ENCODE assay signal across 1 cellular context in the genomic region with DNA sequence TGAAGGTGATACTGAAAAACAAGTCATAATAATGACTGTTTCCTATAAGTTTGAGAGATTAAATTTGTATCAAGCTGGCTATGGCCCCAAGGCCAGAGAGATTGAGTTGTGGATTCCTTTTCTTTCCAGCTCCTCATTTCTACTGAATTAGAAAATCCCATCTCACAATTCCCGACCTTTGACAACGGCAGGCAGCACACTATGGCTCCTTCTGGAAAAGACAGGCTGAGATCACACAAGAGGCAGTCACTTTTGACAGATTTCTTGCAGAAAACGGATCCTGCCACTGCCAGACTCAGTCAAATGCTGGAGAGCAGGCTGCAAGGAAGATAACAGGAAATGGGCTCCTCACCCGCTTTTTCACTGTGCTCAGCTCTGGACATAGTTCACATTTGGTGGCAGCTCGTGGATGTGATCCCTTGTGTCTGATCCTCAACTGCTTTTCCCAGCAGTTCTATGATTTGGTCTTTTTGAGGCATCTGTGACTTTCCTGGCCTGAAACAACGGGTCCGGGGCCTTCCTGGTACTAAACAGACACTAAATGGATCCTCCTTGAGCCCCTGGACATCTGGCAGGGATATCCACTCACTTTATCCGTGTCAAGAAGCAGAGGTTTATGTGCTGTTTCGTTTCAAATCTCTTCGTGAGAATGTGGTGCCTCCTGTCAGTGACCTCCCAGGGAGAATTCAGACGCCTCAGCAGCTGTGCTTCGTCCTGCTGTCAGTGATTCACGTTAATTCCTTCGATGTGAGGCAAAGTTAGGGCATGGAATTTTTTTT.
TF ChIP-seq lines count a peak whose summit lies in the region.

No MANE protein-coding gene starts in this region.

TF ChIP-seq in GM23338, 12 proteins besides CTCF, POLR2A, EP300 and RAD21 (continued from another document):
- TF ChIP-seq, protein P1, sequence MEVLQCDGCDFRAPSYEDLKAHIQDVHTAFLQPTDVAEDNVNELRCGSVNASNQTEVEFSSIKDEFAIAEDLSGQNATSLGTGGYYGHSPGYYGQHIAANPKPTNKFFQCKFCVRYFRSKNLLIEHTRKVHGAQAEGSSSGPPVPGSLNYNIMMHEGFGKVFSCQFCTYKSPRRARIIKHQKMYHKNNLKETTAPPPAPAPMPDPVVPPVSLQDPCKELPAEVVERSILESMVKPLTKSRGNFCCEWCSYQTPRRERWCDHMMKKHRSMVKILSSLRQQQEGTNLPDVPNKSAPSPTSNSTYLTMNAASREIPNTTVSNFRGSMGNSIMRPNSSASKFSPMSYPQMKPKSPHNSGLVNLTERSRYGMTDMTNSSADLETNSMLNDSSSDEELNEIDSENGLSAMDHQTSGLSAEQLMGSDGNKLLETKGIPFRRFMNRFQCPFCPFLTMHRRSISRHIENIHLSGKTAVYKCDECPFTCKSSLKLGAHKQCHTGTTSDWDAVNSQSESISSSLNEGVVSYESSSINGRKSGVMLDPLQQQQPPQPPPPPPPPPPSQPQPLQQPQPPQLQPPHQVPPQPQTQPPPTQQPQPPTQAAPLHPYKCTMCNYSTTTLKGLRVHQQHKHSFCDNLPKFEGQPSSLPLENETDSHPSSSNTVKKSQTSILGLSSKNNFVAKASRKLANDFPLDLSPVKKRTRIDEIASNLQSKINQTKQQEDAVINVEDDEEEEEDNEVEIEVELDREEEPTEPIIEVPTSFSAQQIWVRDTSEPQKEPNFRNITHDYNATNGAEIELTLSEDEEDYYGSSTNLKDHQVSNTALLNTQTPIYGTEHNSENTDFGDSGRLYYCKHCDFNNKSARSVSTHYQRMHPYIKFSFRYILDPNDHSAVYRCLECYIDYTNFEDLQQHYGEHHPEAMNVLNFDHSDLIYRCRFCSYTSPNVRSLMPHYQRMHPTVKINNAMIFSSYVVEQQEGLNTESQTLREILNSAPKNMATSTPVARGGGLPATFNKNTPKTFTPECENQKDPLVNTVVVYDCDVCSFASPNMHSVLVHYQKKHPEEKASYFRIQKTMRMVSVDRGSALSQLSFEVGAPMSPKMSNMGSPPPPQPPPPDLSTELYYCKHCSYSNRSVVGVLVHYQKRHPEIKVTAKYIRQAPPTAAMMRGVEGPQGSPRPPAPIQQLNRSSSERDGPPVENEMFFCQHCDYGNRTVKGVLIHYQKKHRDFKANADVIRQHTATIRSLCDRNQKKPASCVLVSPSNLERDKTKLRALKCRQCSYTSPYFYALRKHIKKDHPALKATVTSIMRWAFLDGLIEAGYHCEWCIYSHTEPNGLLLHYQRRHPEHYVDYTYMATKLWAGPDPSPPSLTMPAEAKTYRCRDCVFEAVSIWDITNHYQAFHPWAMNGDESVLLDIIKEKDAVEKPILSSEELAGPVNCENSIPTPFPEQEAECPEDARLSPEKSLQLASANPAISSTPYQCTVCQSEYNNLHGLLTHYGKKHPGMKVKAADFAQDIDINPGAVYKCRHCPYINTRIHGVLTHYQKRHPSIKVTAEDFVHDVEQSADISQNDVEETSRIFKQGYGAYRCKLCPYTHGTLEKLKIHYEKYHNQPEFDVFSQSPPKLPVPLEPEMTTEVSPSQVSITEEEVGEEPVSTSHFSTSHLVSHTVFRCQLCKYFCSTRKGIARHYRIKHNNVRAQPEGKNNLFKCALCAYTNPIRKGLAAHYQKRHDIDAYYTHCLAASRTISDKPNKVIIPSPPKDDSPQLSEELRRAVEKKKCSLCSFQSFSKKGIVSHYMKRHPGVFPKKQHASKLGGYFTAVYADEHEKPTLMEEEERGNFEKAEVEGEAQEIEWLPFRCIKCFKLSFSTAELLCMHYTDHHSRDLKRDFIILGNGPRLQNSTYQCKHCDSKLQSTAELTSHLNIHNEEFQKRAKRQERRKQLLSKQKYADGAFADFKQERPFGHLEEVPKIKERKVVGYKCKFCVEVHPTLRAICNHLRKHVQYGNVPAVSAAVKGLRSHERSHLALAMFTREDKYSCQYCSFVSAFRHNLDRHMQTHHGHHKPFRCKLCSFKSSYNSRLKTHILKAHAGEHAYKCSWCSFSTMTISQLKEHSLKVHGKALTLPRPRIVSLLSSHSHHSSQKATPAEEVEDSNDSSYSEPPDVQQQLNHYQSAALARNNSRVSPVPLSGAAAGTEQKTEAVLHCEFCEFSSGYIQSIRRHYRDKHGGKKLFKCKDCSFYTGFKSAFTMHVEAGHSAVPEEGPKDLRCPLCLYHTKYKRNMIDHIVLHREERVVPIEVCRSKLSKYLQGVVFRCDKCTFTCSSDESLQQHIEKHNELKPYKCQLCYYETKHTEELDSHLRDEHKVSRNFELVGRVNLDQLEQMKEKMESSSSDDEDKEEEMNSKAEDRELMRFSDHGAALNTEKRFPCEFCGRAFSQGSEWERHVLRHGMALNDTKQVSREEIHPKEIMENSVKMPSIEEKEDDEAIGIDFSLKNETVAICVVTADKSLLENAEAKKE (CRISPR knock-in tag; IDR thresholded peaks at IDR 0.05): no peak
- TF ChIP-seq EZH2 (IDR thresholded peaks at IDR 0.05; ENCODE audit: low read depth, unreplicated experiment): no peak
- no peak for TF ChIP-seq STAT1 (IDR thresholded peaks at IDR 0.05; ENCODE audit: unreplicated experiment)
- TF ChIP-seq POLR2AphosphoS5 (IDR thresholded peaks at IDR 0.05; ENCODE audit: low read depth): no peak
- TF ChIP-seq, protein P2, sequence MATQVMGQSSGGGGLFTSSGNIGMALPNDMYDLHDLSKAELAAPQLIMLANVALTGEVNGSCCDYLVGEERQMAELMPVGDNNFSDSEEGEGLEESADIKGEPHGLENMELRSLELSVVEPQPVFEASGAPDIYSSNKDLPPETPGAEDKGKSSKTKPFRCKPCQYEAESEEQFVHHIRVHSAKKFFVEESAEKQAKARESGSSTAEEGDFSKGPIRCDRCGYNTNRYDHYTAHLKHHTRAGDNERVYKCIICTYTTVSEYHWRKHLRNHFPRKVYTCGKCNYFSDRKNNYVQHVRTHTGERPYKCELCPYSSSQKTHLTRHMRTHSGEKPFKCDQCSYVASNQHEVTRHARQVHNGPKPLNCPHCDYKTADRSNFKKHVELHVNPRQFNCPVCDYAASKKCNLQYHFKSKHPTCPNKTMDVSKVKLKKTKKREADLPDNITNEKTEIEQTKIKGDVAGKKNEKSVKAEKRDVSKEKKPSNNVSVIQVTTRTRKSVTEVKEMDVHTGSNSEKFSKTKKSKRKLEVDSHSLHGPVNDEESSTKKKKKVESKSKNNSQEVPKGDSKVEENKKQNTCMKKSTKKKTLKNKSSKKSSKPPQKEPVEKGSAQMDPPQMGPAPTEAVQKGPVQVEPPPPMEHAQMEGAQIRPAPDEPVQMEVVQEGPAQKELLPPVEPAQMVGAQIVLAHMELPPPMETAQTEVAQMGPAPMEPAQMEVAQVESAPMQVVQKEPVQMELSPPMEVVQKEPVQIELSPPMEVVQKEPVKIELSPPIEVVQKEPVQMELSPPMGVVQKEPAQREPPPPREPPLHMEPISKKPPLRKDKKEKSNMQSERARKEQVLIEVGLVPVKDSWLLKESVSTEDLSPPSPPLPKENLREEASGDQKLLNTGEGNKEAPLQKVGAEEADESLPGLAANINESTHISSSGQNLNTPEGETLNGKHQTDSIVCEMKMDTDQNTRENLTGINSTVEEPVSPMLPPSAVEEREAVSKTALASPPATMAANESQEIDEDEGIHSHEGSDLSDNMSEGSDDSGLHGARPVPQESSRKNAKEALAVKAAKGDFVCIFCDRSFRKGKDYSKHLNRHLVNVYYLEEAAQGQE (IDR thresholded peaks at IDR 0.05; ENCODE audit: unreplicated experiment): no peak
- TF ChIP-seq, protein P3, sequence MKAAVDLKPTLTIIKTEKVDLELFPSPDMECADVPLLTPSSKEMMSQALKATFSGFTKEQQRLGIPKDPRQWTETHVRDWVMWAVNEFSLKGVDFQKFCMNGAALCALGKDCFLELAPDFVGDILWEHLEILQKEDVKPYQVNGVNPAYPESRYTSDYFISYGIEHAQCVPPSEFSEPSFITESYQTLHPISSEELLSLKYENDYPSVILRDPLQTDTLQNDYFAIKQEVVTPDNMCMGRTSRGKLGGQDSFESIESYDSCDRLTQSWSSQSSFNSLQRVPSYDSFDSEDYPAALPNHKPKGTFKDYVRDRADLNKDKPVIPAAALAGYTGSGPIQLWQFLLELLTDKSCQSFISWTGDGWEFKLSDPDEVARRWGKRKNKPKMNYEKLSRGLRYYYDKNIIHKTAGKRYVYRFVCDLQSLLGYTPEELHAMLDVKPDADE (IDR thresholded peaks at IDR 0.05): no peak
- no peak for TF ChIP-seq EZH2phosphoT487 (IDR thresholded peaks at IDR 0.05; ENCODE audit: unreplicated experiment)
